In genomic region chr19:43250296-43250695, GRCh38 we compare ENCODE assay signal across 9 cellular contexts. TPM values are rescaled to one million over a fixed set of nuclear protein-coding genes. Genes with fewer than 3 reads are reported as not detected.
"Had no signal": no experiment of that assay in that cellular context is flagged by ENCODE, and none has a peak within 500 bp of the region (broad histone marks: within the 10 kb centered on the region; RNA-seq: fewer than 3 reads in every experiment).

No MANE protein-coding gene starts in this region.

RNA-seq across cellular contexts. Expression of gene PSG9, which starts 19.0 kb away (rescaled TPM):
- total RNA-seq: OCI-LY7, PC-3, PC-9, Peyer's patch, Right ventricle myocardium inferior, Right ventricle myocardium superior, SJCRH30, T-cell had no signal

RNA-seq across cellular contexts. Expression of gene PSG4, which starts 44.9 kb away (rescaled TPM):
- total RNA-seq: OCI-LY7, PC-3, Peyer's patch, Right ventricle myocardium inferior, Right ventricle myocardium superior, SJCRH30, SJSA1, T-cell had no signal
